In genomic region chr19:10835089-10835753, GRCh38 we compare ENCODE assay signal across 8 cellular contexts. TPM values are rescaled to one million over a fixed set of nuclear protein-coding genes. Genes with fewer than 3 reads are reported as not detected.
A peak's percentile ranks its signal among the peaks of the same experiment; 100 is the strongest.
DNase-seq lines count a peak whose midpoint lies in the region; ATAC-seq and TF ChIP-seq lines count a peak whose summit lies in the region.

No MANE protein-coding gene starts in this region.

- no peaks in the 10 kb centered on the region for H3K27me3 Mint-ChIP-seq in activated T-cell treated with anti-CD3 and anti-CD28 coated beads, Interleukin-2, amount 50 U/mL, for 4 hours (ENCODE audit: low read depth)
- no peaks in the 10 kb centered on the region for H3K27me3 Mint-ChIP-seq in activated CD8-positive, alpha-beta T cell treated with anti-CD3 and anti-CD28 coated beads, Interleukin-2, amount 10 ng/mL, durations not matched to agents 7 days and 5 days (ENCODE audit: low read depth)

- H3K4me1 Mint-ChIP-seq in activated T-cell treated with anti-CD3 and anti-CD28 coated beads, Interleukin-2, amount 50 U/mL, for 4 hours (ENCODE audit: low read depth): peaks cover 14% of the 10 kb centered on the region
- H3K4me1 Mint-ChIP-seq in activated CD8-positive, alpha-beta T cell treated with anti-CD3 and anti-CD28 coated beads, Interleukin-2, amount 10 ng/mL, durations not matched to agents 7 days and 5 days (ENCODE audit: low read depth): peaks cover 17% of the 10 kb centered on the region

- no peak for DNase-seq in activated T-cell treated with anti-CD3 and anti-CD28 coated beads, Interleukin-2, amount 50 U/mL, for 4 hours
- no peak for DNase-seq in activated T-cell treated with anti-CD3 and anti-CD28 coated beads, Interleukin-2, amount 50 U/mL, for 48 hours
- DNase-seq in activated CD8-positive, alpha-beta T cell treated with anti-CD3 and anti-CD28 coated beads, Interleukin-2, amount 10 ng/mL, durations not matched to agents 7 days and 5 days: no peak
- DNase-seq in right atrium auricular region (ENCODE audit: low spot score): no peak
- no peak for DNase-seq in stimulated activated CD4-positive, alpha-beta T cell treated with anti-CD3 and anti-CD28 coated beads, Interleukin-2, amount 100 ng/mL, for 48 hours
- no peak for DNase-seq in SKM-1 (lab: John Stamatoyannopoulos, UW; ENCODE audit: unreplicated experiment)
- DNase-seq in OCI-M2 (lab: John Stamatoyannopoulos, UW; ENCODE audit: unreplicated experiment): no peak

- peak overlapping the region; percentile 89 for H3K4me3 Mint-ChIP-seq in activated T-cell treated with anti-CD3 and anti-CD28 coated beads, Interleukin-2, amount 50 U/mL, for 4 hours
- peak overlapping the region; percentile 89 for H3K4me3 Mint-ChIP-seq in activated CD8-positive, alpha-beta T cell treated with anti-CD3 and anti-CD28 coated beads, Interleukin-2, amount 10 ng/mL, durations not matched to agents 7 days and 5 days

- H3K36me3 Mint-ChIP-seq in activated T-cell treated with anti-CD3 and anti-CD28 coated beads, Interleukin-2, amount 50 U/mL, for 4 hours (ENCODE audit: insufficient read depth): peaks cover 7% of the 10 kb centered on the region
- H3K36me3 Mint-ChIP-seq in activated CD8-positive, alpha-beta T cell treated with anti-CD3 and anti-CD28 coated beads, Interleukin-2, amount 10 ng/mL, durations not matched to agents 7 days and 5 days (ENCODE audit: low read depth): peaks cover 23% of the 10 kb centered on the region

- TF ChIP-seq CTCF in right atrium auricular region (IDR thresholded peaks at IDR 0.05): no peak

- CTCF ChIA-PET in activated CD8-positive, alpha-beta T cell treated with anti-CD3 and anti-CD28 coated beads, Interleukin-2, amount 10 ng/mL, durations not matched to agents 7 days and 5 days (lab: Charles Lee): interaction anchor here (0.7 to 3.5 kb wide), 19 partner anchors 10 to 546 kb away, joined by 3 to 37 read pairs (median 5); partner anchors contain the start of genes C19orf38 and DNM2

- H3K27ac ChIP-seq in right atrium auricular region: peak overlapping the region; percentile 98 to 99

- H3K4me2 ChIP-seq in skeletal muscle satellite cell (ENCODE audit: low read length): peak overlapping the region; percentile 84

- H3K9me3 Mint-ChIP-seq in activated T-cell treated with anti-CD3 and anti-CD28 coated beads, Interleukin-2, amount 50 U/mL, for 4 hours: peaks cover 9% of the 10 kb centered on the region
- H3K9me3 Mint-ChIP-seq in activated CD8-positive, alpha-beta T cell treated with anti-CD3 and anti-CD28 coated beads, Interleukin-2, amount 10 ng/mL, durations not matched to agents 7 days and 5 days (ENCODE audit: insufficient read depth): peaks cover 9% of the 10 kb centered on the region

- peaks cover 28% of the 10 kb centered on the region for H3K36me3 ChIP-seq in right atrium auricular region
- peaks cover 27% of the 10 kb centered on the region for H3K36me3 ChIP-seq in skeletal muscle satellite cell (ENCODE audit: insufficient read depth, low read length)

- no peak for ATAC-seq in activated T-cell treated with anti-CD3 and anti-CD28 coated beads, Interleukin-2, amount 50 U/mL, for 4 hours
- ATAC-seq in activated CD8-positive, alpha-beta T cell treated with anti-CD3 and anti-CD28 coated beads, Interleukin-2, amount 10 ng/mL, durations not matched to agents 7 days and 5 days: no peak

- H3K9me3 ChIP-seq in right atrium auricular region: peaks cover 0 to 6% of the 10 kb centered on the region in 2 donors
- no peaks in the 10 kb centered on the region for H3K9me3 ChIP-seq in skeletal muscle satellite cell (replicated peaks; ENCODE audit: low read length)

- POLR2A ChIA-PET in activated CD8-positive, alpha-beta T cell treated with anti-CD3 and anti-CD28 coated beads, Interleukin-2, amount 10 ng/mL, durations not matched to agents 7 days and 5 days (lab: Charles Lee): interaction anchor here (0.6 to 2.2 kb wide), 7 partner anchors 14 to 117 kb away, joined by 4 to 13 read pairs (median 6); partner anchors contain the start of gene DNM2

- H3K4me1 ChIP-seq in right atrium auricular region (peaks cover 0 to 14% of the 10 kb centered on the region in 2 donors), skeletal muscle satellite cell (ENCODE audit: control insufficient read depth, insufficient read depth, low read length) (peaks cover 14% of the 10 kb centered on the region)

- H3K27ac Mint-ChIP-seq in activated CD8-positive, alpha-beta T cell treated with anti-CD3 and anti-CD28 coated beads, Interleukin-2, amount 10 ng/mL, durations not matched to agents 7 days and 5 days: peak overlapping the region; percentile 99

- H3K9ac ChIP-seq in skeletal muscle satellite cell (ENCODE audit: low read depth, low read length): no peak overlapping the region

- H3K27me3 ChIP-seq in right atrium auricular region: no peaks in the 10 kb centered on the region
- no peaks in the 10 kb centered on the region for H3K27me3 ChIP-seq in skeletal muscle satellite cell (ENCODE audit: control insufficient read depth, insufficient read depth, low read length)

- H3K4me3 ChIP-seq in right atrium auricular region: peak overlapping the region; percentile 69 to 73
- H3K4me3 ChIP-seq in skeletal muscle satellite cell (ENCODE audit: low read length): peak overlapping the region; percentile 66

RNA-seq across cellular contexts. Expression of gene TMED1, which starts 0.8 kb away (rescaled TPM):
- total RNA-seq in activated T-cell treated with anti-CD3 and anti-CD28 coated beads, Interleukin-2, amount 50 U/mL, for 4 hours: 10 to 100 TPM; 16.8 to 19.1 (median 17.6) TPM
- 10 to 100 TPM in 1 of 2 experiments, 1 to 10 TPM in 1; 9.3 to 11.2 TPM for total RNA-seq in activated CD8-positive, alpha-beta T cell treated with anti-CD3 and anti-CD28 coated beads, Interleukin-2, amount 10 ng/mL, durations not matched to agents 7 days and 5 days
- 10 to 100 TPM; 39.3 to 50.9 TPM for total RNA-seq in right atrium auricular region
- total RNA-seq in skeletal muscle satellite cell (2012; rRNA removed): 25.6 and 31.7 TPM in 2 replicates

RNA-seq across cellular contexts. Expression of gene C19orf38, which starts 13.0 kb away (rescaled TPM):
- total RNA-seq in activated T-cell treated with anti-CD3 and anti-CD28 coated beads, Interleukin-2, amount 50 U/mL, for 4 hours: under 1 TPM in 2 of 3 donors, not detected in 1; 0.55 to 0.99 TPM
- 1 to 10 TPM; 1.1 to 2.2 TPM for total RNA-seq in activated CD8-positive, alpha-beta T cell treated with anti-CD3 and anti-CD28 coated beads, Interleukin-2, amount 10 ng/mL, durations not matched to agents 7 days and 5 days
- total RNA-seq in right atrium auricular region: 1 to 10 TPM in 1 of 2 donors, not detected in 1; 1.5 TPM
- total RNA-seq in skeletal muscle satellite cell (2012; rRNA removed): 0.22 TPM in 1 of 2 replicates, not detected in the other

RNA-seq across cellular contexts. Expression of gene CARM1, which starts 36.1 kb away (rescaled TPM):
- 10 to 100 TPM; 74.2 to 86.7 (median 75.5) TPM for total RNA-seq in activated T-cell treated with anti-CD3 and anti-CD28 coated beads, Interleukin-2, amount 50 U/mL, for 4 hours
- 10 to 100 TPM; 33.2 to 33.4 TPM for total RNA-seq in activated CD8-positive, alpha-beta T cell treated with anti-CD3 and anti-CD28 coated beads, Interleukin-2, amount 10 ng/mL, durations not matched to agents 7 days and 5 days
- total RNA-seq in right atrium auricular region: 10 to 100 TPM; 15.3 to 19.8 TPM
- 34.0 and 42.6 TPM in 2 replicates for total RNA-seq in skeletal muscle satellite cell (2012; rRNA removed)
